Comparison of ENCODE assay signal across 29 cellular contexts in the genomic region with DNA sequence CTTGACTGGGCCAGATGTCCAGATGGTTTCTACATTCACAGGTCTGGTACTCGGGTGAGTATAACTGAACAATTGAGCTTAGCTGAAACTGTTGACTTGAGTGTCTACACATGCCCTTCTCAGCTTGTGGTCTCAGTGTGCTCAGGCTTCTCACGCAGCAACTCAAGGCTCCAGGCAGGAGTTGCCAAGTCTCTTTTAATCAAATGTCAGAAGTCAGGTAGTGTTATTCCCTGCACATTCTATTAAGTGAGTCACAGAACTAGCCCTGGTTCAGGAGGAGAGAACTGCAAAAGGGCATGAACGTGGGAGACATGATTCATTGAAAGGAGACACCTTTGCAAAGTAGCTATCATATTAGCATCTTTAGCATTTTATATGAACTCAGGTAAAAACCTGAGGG.
DNase-seq lines count a peak whose midpoint lies in the region; ATAC-seq and TF ChIP-seq lines count a peak whose summit lies in the region.
"Had no signal": no experiment of that assay in that cellular context is flagged by ENCODE, and none has a peak within 500 bp of the region (broad histone marks: within the 10 kb centered on the region; RNA-seq: fewer than 3 reads in every experiment).

No MANE protein-coding gene starts in this region.

- no peak overlapping the region for H3K4me3 ChIP-seq in Panc1 (ENCODE audit: low read depth in 2 of 2, low read length in 2 of 2)
- H3K4me3 ChIP-seq in epithelial cell of esophagus (ENCODE audit: low read length): no peak overlapping the region
- H3K4me3 ChIP-seq: ascending aorta, SK-N-MC, thoracic aorta had no signal

- H3K36me3 Mint-ChIP-seq in nephron progenitor cell (ENCODE audit: low read depth): peaks cover 2% of the 10 kb centered on the region
- H3K36me3 Mint-ChIP-seq: activated naive CD8-positive, alpha-beta T cell treated with anti-CD3 and anti-CD28 coated beads, Interleukin-2, amount 10 ng/mL, durations not matched to agents 7 days and 5 days; CD4-positive, alpha-beta memory T cell; naive B cell; WTC11 had no signal

- BruUV-seq in Panc1 (replicated peaks; lab: Mats Ljungman, UMichigan): no TSS peak

- peak overlapping the region; percentile 35; the same call in 1 of the 2 replicates for H3K27ac ChIP-seq in Panc1 (ENCODE audit: low read length)
- H3K27ac ChIP-seq: ascending aorta, SK-N-MC, thoracic aorta had no signal

- in situ Hi-C loops in Panc1 (cut with HindIII; ENCODE audit: low pct_unique_long_range_greater_than_20kb, low sequenced_read_pairs): no loop called here

- CTCF ChIA-PET in Panc1 (lab: Charles Lee): interaction anchor here (0.6 kb wide), 1 partner anchor 12 kb away, joined by 3 read pairs; no protein-coding TSS in a partner anchor

- H3K4me1 Mint-ChIP-seq in nephron progenitor cell: peaks cover 36% of the 10 kb centered on the region
- H3K4me1 Mint-ChIP-seq: activated naive CD8-positive, alpha-beta T cell treated with anti-CD3 and anti-CD28 coated beads, Interleukin-2, amount 10 ng/mL, durations not matched to agents 7 days and 5 days; CD4-positive, alpha-beta memory T cell; naive B cell; stimulated activated naive CD8-positive, alpha-beta T cell treated with anti-CD3 and anti-CD28 coated beads, Interleukin-15, amount 100 ng/mL, for 72 hours had no signal

- H3K9me3 ChIP-seq in Panc1 (ENCODE audit: control insufficient read depth, insufficient read depth, low read depth, low read length): no peaks in the 10 kb centered on the region
- H3K9me3 ChIP-seq: ascending aorta, thoracic aorta had no signal

- peak overlapping the region; percentile 77 for H3K27ac Mint-ChIP-seq in nephron progenitor cell
- H3K27ac Mint-ChIP-seq: activated naive CD8-positive, alpha-beta T cell treated with anti-CD3 and anti-CD28 coated beads, Interleukin-2, amount 10 ng/mL, durations not matched to agents 7 days and 5 days; CD4-positive, alpha-beta memory T cell; naive B cell; progenitor cell of endocrine pancreas; stimulated activated naive CD8-positive, alpha-beta T cell treated with anti-CD3 and anti-CD28 coated beads, Interleukin-15, amount 100 ng/mL, for 72 hours; WTC11 had no signal

- no peaks in the 10 kb centered on the region for H3K27me3 ChIP-seq in Panc1 (ENCODE audit: control insufficient read depth, insufficient read depth, low read length)
- H3K27me3 ChIP-seq: ascending aorta had no signal

- intact Hi-C loops in Panc1 (cut with micrococcal nuclease; ENCODE audit: unreplicated experiment): no loop called here

- no peaks in the 10 kb centered on the region for H3K27me3 Mint-ChIP-seq in nephron progenitor cell (ENCODE audit: low read depth, poor library complexity)
- H3K27me3 Mint-ChIP-seq: activated naive CD8-positive, alpha-beta T cell treated with anti-CD3 and anti-CD28 coated beads, Interleukin-2, amount 10 ng/mL, durations not matched to agents 7 days and 5 days; progenitor cell of endocrine pancreas had no signal

- peak; percentile 63 for DNase-seq in HPDE6-E6E7 (ENCODE audit: extremely low spot score)
- no peak for DNase-seq in Panc1 (ENCODE audit: low read depth, low spot score)
- peak; percentile 92 for DNase-seq in epithelial cell of esophagus (ENCODE audit: low read depth)
- DNase-seq in nephron progenitor cell: no peak
- no peak for DNase-seq in C1 segment of cervical spinal cord (lab: John Stamatoyannopoulos, UW)
- no peak for DNase-seq in anterior cingulate cortex (lab: John Stamatoyannopoulos, UW)
- DNase-seq: activated CD4-positive, alpha-beta T cell treated with anti-CD3 and anti-CD28 coated beads, Interleukin-2, amount 50 U/mL, for 1 hour; activated gamma-delta T cell treated with Interleukin-2 at 50 U/mL for 16 hours; activated naive CD8-positive, alpha-beta T cell treated with anti-CD3 and anti-CD28 coated beads, Interleukin-2, amount 10 ng/mL, durations not matched to agents 7 days and 5 days; activated T-cell treated with anti-CD3 and anti-CD28 coated beads, Interleukin-2, amount 50 U/mL, for 4 hours; CD4-positive, alpha-beta memory T cell; glutamatergic neuron; left ventricle myocardium superior; naive B cell; NCI-H1436; NCI-H2081 treated with DMSO at 0.1 percent for 48 hours; NCI-H446; NCI-H82; stimulated activated CD4-positive, alpha-beta T cell treated with anti-CD3 and anti-CD28 coated beads, Interleukin-12 subunit alpha, Interleukin-12 subunit beta, amount 100 ng/mL, for 4 hours; stimulated activated CD4-positive, alpha-beta T cell treated with anti-CD3 and anti-CD28 coated beads, Interleukin-2, amount 100 ng/mL, for 48 hours; stimulated activated naive CD8-positive, alpha-beta T cell treated with anti-CD3 and anti-CD28 coated beads, Interleukin-15, amount 100 ng/mL, for 72 hours; T-helper 1 cell had no signal

- H3K4me3 Mint-ChIP-seq in nephron progenitor cell: no peak overlapping the region
- H3K4me3 Mint-ChIP-seq: activated naive CD8-positive, alpha-beta T cell treated with anti-CD3 and anti-CD28 coated beads, Interleukin-2, amount 10 ng/mL, durations not matched to agents 7 days and 5 days; activated T-cell treated with anti-CD3 and anti-CD28 coated beads, Interleukin-2, amount 50 U/mL, for 4 hours; CD4-positive, alpha-beta memory T cell; naive B cell; stimulated activated naive CD8-positive, alpha-beta T cell treated with anti-CD3 and anti-CD28 coated beads, Interleukin-15, amount 100 ng/mL, for 72 hours; WTC11 had no signal

- peaks cover 14% of the 10 kb centered on the region for H3K9me3 Mint-ChIP-seq in nephron progenitor cell
- H3K9me3 Mint-ChIP-seq: activated naive CD8-positive, alpha-beta T cell treated with anti-CD3 and anti-CD28 coated beads, Interleukin-2, amount 10 ng/mL, durations not matched to agents 7 days and 5 days; activated T-cell treated with anti-CD3 and anti-CD28 coated beads, Interleukin-2, amount 50 U/mL, for 4 hours; stimulated activated naive CD8-positive, alpha-beta T cell treated with anti-CD3 and anti-CD28 coated beads, Interleukin-15, amount 100 ng/mL, for 72 hours; WTC11 had no signal

- ATAC-seq in Panc1: no peak
- ATAC-seq in HG03095 (IDR thresholded peaks at IDR 0.05; ENCODE audit: unreplicated experiment): no peak
- ATAC-seq: activated T-cell treated with anti-CD3 and anti-CD28 coated beads, Interleukin-2, amount 50 U/mL, for 4 hours; left ventricle myocardium superior; sciatic nerve; stimulated activated naive CD8-positive, alpha-beta T cell treated with anti-CD3 and anti-CD28 coated beads, Interleukin-15, amount 100 ng/mL, for 72 hours; WTC11 had no signal

- no peaks in the 10 kb centered on the region for H3K4me1 ChIP-seq in Panc1 (ENCODE audit: control insufficient read depth, insufficient read depth, low read length)
- H3K4me1 ChIP-seq: ascending aorta had no signal

- no peak for TF ChIP-seq CTCF in Panc1 (IDR thresholded peaks at IDR 0.05)
- TF ChIP-seq CTCF in epithelial cell of esophagus (IDR thresholded peaks at IDR 0.05; ENCODE audit: insufficient read depth, low read depth, low read length, missing control alignments): no peak
- no peak for TF ChIP-seq CTCF in nephron progenitor cell (IDR thresholded peaks at IDR 0.05)

- H3K36me3 ChIP-seq in Panc1 (ENCODE audit: control insufficient read depth, insufficient read depth, low read length): no peaks in the 10 kb centered on the region
- H3K36me3 ChIP-seq: ascending aorta, thoracic aorta had no signal

- POLR2A ChIA-PET in Panc1 (lab: Charles Lee): no interaction called here

Comparison
In these comparisons a context has a peak if more than half of its experiments do, and no peak if none do; other contexts are left out.
1. DNase-seq: peak in HPDE6-E6E7 (single experiment) and epithelial cell of esophagus (single experiment); none in Panc1 (single experiment), nephron progenitor cell (single experiment), C1 segment of cervical spinal cord (0 of 14) and anterior cingulate cortex (0 of 58).